In the genomic region with DNA sequence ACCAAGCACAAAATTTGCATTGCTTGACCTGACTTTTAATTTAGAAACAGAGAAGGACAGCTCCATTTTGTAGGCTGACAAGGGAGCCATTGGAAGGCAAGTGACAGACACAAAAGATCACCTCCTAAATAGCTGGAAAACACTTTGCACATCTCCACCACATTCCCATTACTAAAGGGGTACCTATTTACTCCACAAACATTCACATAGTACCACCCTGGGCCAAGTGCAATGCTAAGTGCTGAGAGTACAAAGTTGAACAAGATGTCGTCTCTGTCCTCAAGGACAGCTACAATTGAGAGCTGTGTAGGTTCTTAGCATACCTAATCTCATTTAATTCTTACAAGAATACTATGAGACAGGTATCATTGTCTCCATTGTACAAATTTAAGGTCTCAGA, we compare ENCODE assay signal across 8 cellular contexts.
"Had no signal": no experiment of that assay in that cellular context is flagged by ENCODE, and none has a peak within 500 bp of the region (broad histone marks: within the 10 kb centered on the region; RNA-seq: fewer than 3 reads in every experiment).

No MANE protein-coding gene starts in this region.

- DNase-seq: IMR-90, KBM-7, KG1 had no signal

- H3K36me3 Mint-ChIP-seq: IgD-negative memory B cell had no signal

- H3K4me3 Mint-ChIP-seq: IgD-negative memory B cell had no signal

- H3K27me3 Mint-ChIP-seq: IgD-negative memory B cell had no signal

- ATAC-seq: K562 had no signal

- H3K4me3 ChIP-seq: K562 had no signal

- H3K27ac ChIP-seq: HL-60, KMS-11 had no signal

- H3K9ac ChIP-seq: KMS-11 had no signal

- FAIRE-seq: HTR-8/SVneo, K562 had no signal

- H3K4me1 Mint-ChIP-seq: IgD-negative memory B cell had no signal

- H3K4me2 ChIP-seq: KMS-11 had no signal
